Comparison of ENCODE assay signal across 8 cellular contexts in the genomic region with DNA sequence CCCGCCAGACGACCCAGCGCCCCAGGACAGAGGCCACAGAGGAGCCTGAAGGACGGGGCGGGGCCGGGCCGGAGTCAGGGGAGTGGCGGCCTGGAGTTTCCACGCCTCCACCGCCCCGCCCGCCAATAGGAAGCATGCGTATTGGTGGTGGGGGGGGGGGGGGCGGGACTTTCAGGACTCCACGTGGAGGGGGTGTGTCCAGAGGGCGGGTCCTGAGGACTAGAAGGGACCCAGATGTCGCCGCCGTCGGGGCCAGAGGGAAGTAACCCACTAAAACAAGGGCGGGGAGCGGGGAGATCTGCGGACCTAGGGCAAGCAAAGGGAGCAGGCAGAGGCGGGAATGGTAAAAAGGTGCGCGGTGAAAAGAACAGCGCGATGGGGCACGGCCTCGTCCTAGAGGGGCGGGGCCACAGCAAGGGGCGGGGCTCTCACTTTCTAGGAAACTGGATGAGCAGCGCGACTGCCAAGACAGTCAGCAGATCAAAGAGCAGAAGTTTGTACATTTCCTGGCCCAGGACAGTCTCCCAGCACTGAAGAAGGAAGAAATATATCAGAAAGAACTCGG. TPM values are rescaled to one million over a fixed set of nuclear protein-coding genes. Genes with fewer than 3 reads are reported as not detected.
DNase-seq lines count a peak whose midpoint lies in the region; TF ChIP-seq lines count a peak whose summit lies in the region.

No MANE protein-coding gene starts in this region.

- H3K27me3 ChIP-seq in kidney epithelial cell (ENCODE audit: control insufficient read depth, insufficient read depth, low read length): peaks cover 5% of the 10 kb centered on the region

- TF ChIP-seq CTCF in cardiac fibroblast (IDR thresholded peaks at IDR 0.05; ENCODE audit: low read depth, low read length): no peak
- no peak for TF ChIP-seq CTCF in kidney epithelial cell (IDR thresholded peaks at IDR 0.05; ENCODE audit: insufficient read depth, low read length, poor library complexity, severe bottlenecking)

- no peaks in the 10 kb centered on the region for H3K36me3 ChIP-seq in kidney epithelial cell (ENCODE audit: control insufficient read depth, insufficient read depth, low read length)

- DNase-seq in DMS153 treated with DMSO at 0.1 percent for 48 hours (lab: John Stamatoyannopoulos, UW; ENCODE audit: unreplicated experiment): peak; percentile 31
- peak; percentile 24 for DNase-seq in NCI-H1436 treated with DMSO at 0.1 percent for 48 hours (lab: John Stamatoyannopoulos, UW)
- peak; percentile 72 to 83 (median 76) for DNase-seq in activated CD4-positive, CD25-positive, alpha-beta regulatory T cell (lab: John Stamatoyannopoulos, UW)
- peak; percentile 73 to 76 for DNase-seq in cardiac fibroblast (ENCODE audit: low read depth in 2 of 2)
- no peak for DNase-seq in kidney epithelial cell (ENCODE audit: low read depth)
- DNase-seq in stimulated activated CD4-positive, alpha-beta T cell treated with anti-CD3 and anti-CD28 coated beads, Interleukin-1b, Interleukin-23, amount 100 ng/mL, for 48 hours: peak; percentile 82
- no peak for DNase-seq in cerebellar nuclear complex (lab: John Stamatoyannopoulos, UW)
- DNase-seq in DMS114 treated with DMSO at 0.1 percent for 48 hours (lab: John Stamatoyannopoulos, UW; ENCODE audit: unreplicated experiment): no peak

- H3K4me3 ChIP-seq in cardiac fibroblast (replicated peaks in 1 of 2; ENCODE audit: low read depth in 2 of 2, low read length in 2 of 2) (peak overlapping the region; percentile 51 to 52), kidney epithelial cell (ENCODE audit: low read depth, low read length) (peak overlapping the region; percentile 39)

RNA-seq across cellular contexts. Expression of gene LENG1, which starts 2.8 kb away (rescaled TPM):
- total RNA-seq in kidney epithelial cell: 7.5 and 11.9 TPM in 2 replicates

RNA-seq across cellular contexts. Expression of gene TMC4, which starts 10.6 kb away (rescaled TPM):
- 22.0 and 33.9 TPM in 2 replicates for total RNA-seq in kidney epithelial cell

RNA-seq across cellular contexts. Expression of gene CNOT3, which starts 24.8 kb away (rescaled TPM):
- 17.2 and 20.7 TPM in 2 replicates for total RNA-seq in kidney epithelial cell

RNA-seq across cellular contexts. Expression of gene MBOAT7, which starts 27.1 kb away (rescaled TPM):
- 107 and 111 TPM in 2 replicates for total RNA-seq in kidney epithelial cell

RNA-seq across cellular contexts. Expression of gene TSEN34, which starts 28.8 kb away (rescaled TPM):
- total RNA-seq in kidney epithelial cell: 108 and 146 TPM in 2 replicates

Comparison
In these comparisons a context has a peak if more than half of its experiments do, and no peak if none do; other contexts are left out.
1. DNase-seq: peak in DMS153 treated with DMSO at 0.1 percent for 48 hours (single experiment), NCI-H1436 treated with DMSO at 0.1 percent for 48 hours (single experiment), activated CD4-positive, CD25-positive, alpha-beta regulatory T cell (4 of 4), cardiac fibroblast (2 of 2) and stimulated activated CD4-positive, alpha-beta T cell treated with anti-CD3 and anti-CD28 coated beads, Interleukin-1b, Interleukin-23, amount 100 ng/mL, for 48 hours (single experiment); none in kidney epithelial cell (single experiment), cerebellar nuclear complex (0 of 2) and DMS114 treated with DMSO at 0.1 percent for 48 hours (single experiment).